Comparison of ENCODE assay signal across 8 cellular contexts in the genomic region with DNA sequence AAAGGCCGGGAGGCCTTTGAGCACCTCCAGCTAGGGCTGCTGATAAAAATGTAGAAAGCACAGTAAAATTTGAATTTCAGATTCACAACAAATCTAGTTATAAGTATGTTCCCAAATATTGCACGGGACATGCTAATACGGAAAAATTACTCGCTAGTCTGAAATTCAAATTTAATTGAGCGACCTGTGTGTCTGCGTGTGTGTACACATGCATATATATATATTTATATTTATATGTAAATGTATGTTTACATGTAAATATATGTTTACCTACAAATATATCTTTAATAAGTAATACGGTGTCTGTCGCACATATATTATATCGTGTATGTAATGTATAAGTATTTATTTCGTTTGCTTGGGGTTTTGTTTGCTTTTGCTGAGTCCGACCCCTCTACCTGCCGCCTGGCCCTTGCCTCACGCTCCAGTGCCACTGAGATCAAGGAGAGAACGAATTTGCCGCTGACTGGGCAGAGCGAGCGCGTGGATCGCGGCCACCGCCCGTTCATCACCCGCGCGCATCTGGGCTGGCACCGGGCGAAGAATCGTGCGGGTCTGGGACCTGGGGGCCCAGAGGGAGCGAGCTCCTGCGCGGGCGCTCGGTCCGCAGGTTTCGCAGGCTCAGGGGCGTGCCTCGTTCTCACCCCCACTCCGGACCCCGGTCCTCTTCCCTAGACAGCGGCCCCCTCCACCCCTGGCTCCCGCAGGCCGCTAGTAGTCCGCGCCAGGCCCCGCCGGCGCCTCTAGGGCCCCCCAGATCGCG. TPM values are rescaled to one million over a fixed set of nuclear protein-coding genes. Genes with fewer than 3 reads are reported as not detected.
DNase-seq lines count a peak whose midpoint lies in the region; ATAC-seq and TF ChIP-seq lines count a peak whose summit lies in the region.

No MANE protein-coding gene starts in this region.

- H3K9me3 Mint-ChIP-seq in activated CD4-positive, alpha-beta memory T cell treated with anti-CD3 and anti-CD28 coated beads, Interleukin-2, amount 10 ng/mL, durations not matched to agents 7 days and 5 days: no peaks in the 10 kb centered on the region

- H3K36me3 ChIP-seq in iPS-15b (ENCODE audit: control insufficient read depth, insufficient read depth, low read length) (no peaks in the 10 kb centered on the region), skeletal muscle tissue (ENCODE audit: control insufficient read depth in 3 of 3, insufficient read depth in 3 of 3, low read length in 3 of 3) (peaks cover 15 to 19% (median 15%) of the 10 kb centered on the region in 3 donors)

- no peak overlapping the region for H3K27ac ChIP-seq in skeletal muscle tissue (ENCODE audit: low read depth, low read length)

- peak overlapping the region; percentile 75 for H3K4me3 Mint-ChIP-seq in activated CD4-positive, alpha-beta memory T cell treated with anti-CD3 and anti-CD28 coated beads, Interleukin-2, amount 10 ng/mL, durations not matched to agents 7 days and 5 days

- no peak for ATAC-seq in HG03565 (IDR thresholded peaks at IDR 0.05; ENCODE audit: unreplicated experiment)

- H3K36me3 Mint-ChIP-seq in activated CD4-positive, alpha-beta memory T cell treated with anti-CD3 and anti-CD28 coated beads, Interleukin-2, amount 10 ng/mL, durations not matched to agents 7 days and 5 days (ENCODE audit: low read depth): peaks cover 22% of the 10 kb centered on the region

- CTCF ChIA-PET in activated CD4-positive, alpha-beta memory T cell treated with anti-CD3 and anti-CD28 coated beads, Interleukin-2, amount 10 ng/mL, durations not matched to agents 7 days and 5 days (lab: Charles Lee): interaction anchor here (1.1 kb wide), 1 partner anchor 137 kb away, joined by 3 read pairs; no protein-coding TSS in a partner anchor

- H3K27ac Mint-ChIP-seq in activated CD4-positive, alpha-beta memory T cell treated with anti-CD3 and anti-CD28 coated beads, Interleukin-2, amount 10 ng/mL, durations not matched to agents 7 days and 5 days: peak overlapping the region; percentile 47

- TF ChIP-seq CTCF in HFF-Myc (IDR thresholded peaks at IDR 0.05; ENCODE audit: low read depth, low read length, missing control alignments): no peak

- H3K4me1 ChIP-seq in iPS-15b (ENCODE audit: control insufficient read depth, insufficient read depth, low read length) (peaks cover 4% of the 10 kb centered on the region), skeletal muscle tissue (ENCODE audit: control insufficient read depth in 3 of 3, insufficient read depth in 3 of 3, low read length in 3 of 3) (peaks cover 13 to 26% (median 13%) of the 10 kb centered on the region in 3 donors)

- no peak for DNase-seq in HFF-Myc (ENCODE audit: extremely low read depth, low read depth)
- no peak for DNase-seq in activated CD4-positive, alpha-beta memory T cell treated with anti-CD3 and anti-CD28 coated beads, Interleukin-2, amount 10 ng/mL, durations not matched to agents 7 days and 5 days
- no peak for DNase-seq in GM19240 (ENCODE audit: insufficient read length, low spot score)
- no peak for DNase-seq in NCI-H774 (lab: John Stamatoyannopoulos, UW)
- DNase-seq in amygdala (lab: John Stamatoyannopoulos, UW): no peak

- no peaks in the 10 kb centered on the region for H3K9me3 ChIP-seq in iPS-15b (ENCODE audit: control insufficient read depth, insufficient read depth, low read length)
- H3K9me3 ChIP-seq in skeletal muscle tissue (ENCODE audit: control insufficient read depth in 3 of 3, low read length in 3 of 3): no peaks in the 10 kb centered on the region

- H3K4me1 Mint-ChIP-seq in activated CD4-positive, alpha-beta memory T cell treated with anti-CD3 and anti-CD28 coated beads, Interleukin-2, amount 10 ng/mL, durations not matched to agents 7 days and 5 days: peaks cover 24% of the 10 kb centered on the region

- H3K27me3 ChIP-seq in iPS-15b (ENCODE audit: control insufficient read depth, insufficient read depth, low read length) (peaks cover 44% of the 10 kb centered on the region), skeletal muscle tissue (ENCODE audit: control insufficient read depth in 3 of 3, insufficient read depth in 3 of 3, low read length in 3 of 3) (peaks cover 35 to 49% (median 44%) of the 10 kb centered on the region in 3 donors)

- POLR2A ChIA-PET in activated CD4-positive, alpha-beta memory T cell treated with anti-CD3 and anti-CD28 coated beads, Interleukin-2, amount 10 ng/mL, durations not matched to agents 7 days and 5 days (lab: Charles Lee): interaction anchor here (0.6 to 1.3 kb wide), 3 partner anchors 21 to 29 kb away, joined by 3 to 4 read pairs (median 3); no protein-coding TSS in a partner anchor

- H3K9ac ChIP-seq in iPS-15b (ENCODE audit: low read depth, low read length) (no peak overlapping the region), skeletal muscle tissue (ENCODE audit: low read depth in 1 of 3, low read length in 3 of 3) (no peak overlapping the region)

- H3K4me3 ChIP-seq in HFF-Myc (replicated peaks; ENCODE audit: low read depth, low read length): peak overlapping the region; percentile 87; the same call in 1 of the 2 replicates
- peak overlapping the region; percentile 65 for H3K4me3 ChIP-seq in iPS-15b (ENCODE audit: low read depth, low read length)
- peak overlapping the region; percentile 78 to 82 (median 80) for H3K4me3 ChIP-seq in skeletal muscle tissue (ENCODE audit: low read length in 3 of 3)

- H3K27me3 Mint-ChIP-seq in activated CD4-positive, alpha-beta memory T cell treated with anti-CD3 and anti-CD28 coated beads, Interleukin-2, amount 10 ng/mL, durations not matched to agents 7 days and 5 days: peaks cover 34% of the 10 kb centered on the region

RNA-seq across cellular contexts. Expression of a gene that starts 0.5 kb away (rescaled TPM):
- total RNA-seq in activated CD4-positive, alpha-beta memory T cell treated with anti-CD3 and anti-CD28 coated beads, Interleukin-2, amount 10 ng/mL, durations not matched to agents 7 days and 5 days: 10 to 100 TPM; 34.7 to 38.9 TPM
- 13.0 TPM for total RNA-seq in skeletal muscle tissue

RNA-seq across cellular contexts. Expression of a gene that starts 1.9 kb away (rescaled TPM):
- 1 to 10 TPM; 2.0 to 2.6 TPM for total RNA-seq in activated CD4-positive, alpha-beta memory T cell treated with anti-CD3 and anti-CD28 coated beads, Interleukin-2, amount 10 ng/mL, durations not matched to agents 7 days and 5 days
- not detected for total RNA-seq in skeletal muscle tissue

RNA-seq across cellular contexts. Expression of a gene that starts 25.6 kb away (rescaled TPM):
- 10 to 100 TPM; 15.9 to 17.3 TPM for total RNA-seq in activated CD4-positive, alpha-beta memory T cell treated with anti-CD3 and anti-CD28 coated beads, Interleukin-2, amount 10 ng/mL, durations not matched to agents 7 days and 5 days
- total RNA-seq in skeletal muscle tissue: 17.2 TPM

RNA-seq across cellular contexts. Expression of a gene that starts 39.1 kb away (rescaled TPM):
- 10 to 100 TPM; 15.6 to 20.2 TPM for total RNA-seq in activated CD4-positive, alpha-beta memory T cell treated with anti-CD3 and anti-CD28 coated beads, Interleukin-2, amount 10 ng/mL, durations not matched to agents 7 days and 5 days
- 10.4 TPM for total RNA-seq in skeletal muscle tissue
